In the genomic region with DNA sequence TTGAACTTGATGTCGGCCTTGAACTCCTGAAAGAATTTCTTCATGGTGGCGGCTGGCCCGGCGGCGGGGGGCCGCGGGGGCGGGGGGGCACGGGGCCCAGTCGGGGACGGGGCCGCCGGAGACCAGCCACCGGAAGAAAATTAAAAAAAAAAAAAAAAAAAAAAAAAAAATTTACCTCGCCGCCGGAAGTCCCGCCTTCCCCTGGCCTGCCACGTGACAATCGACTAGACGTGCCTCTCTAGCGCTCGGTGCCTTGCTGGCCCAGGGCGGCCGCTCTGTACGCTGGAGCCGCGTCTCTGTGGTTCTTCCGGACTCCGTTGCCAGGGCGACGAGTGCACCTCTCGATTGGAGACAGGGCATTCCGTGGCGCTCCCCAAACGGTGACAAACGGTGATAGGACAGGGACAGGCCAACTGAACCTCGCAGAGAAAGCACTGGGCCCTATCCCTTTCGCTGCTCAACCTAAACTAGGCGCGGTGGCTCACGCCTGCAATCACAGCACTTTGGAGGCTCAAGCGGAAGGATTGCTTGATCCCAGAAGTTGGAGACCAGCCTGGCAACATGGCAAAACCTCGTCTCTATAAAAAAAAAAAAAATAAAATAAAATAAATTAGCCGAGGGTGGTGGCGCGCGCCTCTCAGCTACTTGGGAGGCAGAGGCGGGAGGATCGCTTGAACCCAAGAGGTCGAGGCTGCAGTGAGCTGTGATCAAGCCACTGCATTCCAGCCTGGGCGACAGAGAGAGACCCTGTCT, we compare ENCODE assay signal across 8 cellular contexts. TPM values are rescaled to one million over a fixed set of nuclear protein-coding genes. Genes with fewer than 3 reads are reported as not detected.
DNase-seq lines count a peak whose midpoint lies in the region; ATAC-seq, FAIRE-seq and TF ChIP-seq lines count a peak whose summit lies in the region.

A gene with protein sequence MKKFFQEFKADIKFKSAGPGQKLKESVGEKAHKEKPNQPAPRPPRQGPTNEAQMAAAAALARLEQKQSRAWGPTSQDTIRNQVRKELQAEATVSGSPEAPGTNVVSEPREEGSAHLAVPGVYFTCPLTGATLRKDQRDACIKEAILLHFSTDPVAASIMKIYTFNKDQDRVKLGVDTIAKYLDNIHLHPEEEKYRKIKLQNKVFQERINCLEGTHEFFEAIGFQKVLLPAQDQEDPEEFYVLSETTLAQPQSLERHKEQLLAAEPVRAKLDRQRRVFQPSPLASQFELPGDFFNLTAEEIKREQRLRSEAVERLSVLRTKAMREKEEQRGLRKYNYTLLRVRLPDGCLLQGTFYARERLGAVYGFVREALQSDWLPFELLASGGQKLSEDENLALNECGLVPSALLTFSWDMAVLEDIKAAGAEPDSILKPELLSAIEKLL (minus strand): TSS at position 141 of the 753 bp plus-strand sequence. CDS start 97 bp downstream, at position 44.

- H3K4me3 ChIP-seq in A673 (ENCODE audit: low read depth, low read length, poor library complexity, severe bottlenecking), result peak within 1 kb of the TSS; percentile 77
- peak within 1 kb of the TSS; percentile 91 for H3K4me3 ChIP-seq in WI38 (ENCODE audit: low read depth, low read length)
- H3K4me3 ChIP-seq in bronchial epithelial cell (ENCODE audit: low read depth, low read length), result peak within 1 kb of the TSS; percentile 70
- H3K4me3 ChIP-seq in smooth muscle cell, result peak within 1 kb of the TSS; percentile 89

- H3K27ac ChIP-seq in A673 (ENCODE audit: low read depth, low read length, poor library complexity, severe bottlenecking), result peak within 1 kb of the TSS; percentile 89
- peak within 1 kb of the TSS; percentile 96 for H3K27ac ChIP-seq in smooth muscle cell (ENCODE audit: low read depth)

- H2AFZ ChIP-seq in smooth muscle cell (ENCODE audit: low read depth), result peak within 1 kb of the TSS; percentile 51

- peak within 1 kb of the TSS; percentile 96 for H3K4me2 ChIP-seq in smooth muscle cell

- H3K36me3 ChIP-seq in A673 (ENCODE audit: insufficient read depth, low read length, poor library complexity, severe bottlenecking) (peaks cover 6% of the 10 kb centered on the region), bronchial epithelial cell (ENCODE audit: control insufficient read depth, insufficient read depth, low read length) (peaks cover 15% of the 10 kb centered on the region), smooth muscle cell (ENCODE audit: low read depth) (no peaks in the 10 kb centered on the region)

- no TSS peak for BruUV-seq in A673 (replicated peaks; lab: Mats Ljungman, UMichigan)

- H3F3A ChIP-seq in smooth muscle cell (ENCODE audit: low read depth), result no peaks in the 10 kb centered on the region

- intact Hi-C loops in A673 (cut with micrococcal nuclease; ENCODE audit: unreplicated experiment), result no loop called here

- DNase-seq in A673 (ENCODE audit: low spot score) (peak; percentile 99), NCI-H2227 treated with DMSO at 0.1 percent for 48 hours (lab: John Stamatoyannopoulos, UW) (peak; percentile 90), bronchial epithelial cell (ENCODE audit: low read depth) (peak; percentile 87), iPS-NIHi7 (ENCODE audit: extremely low spot score) (peak; percentile 97), smooth muscle cell (lab: John Stamatoyannopoulos, UW; ENCODE audit: unreplicated experiment) (peak; percentile 89)

- peaks cover 25% of the 10 kb centered on the region for H3K79me2 ChIP-seq in smooth muscle cell (ENCODE audit: low read depth)

- CTCF ChIA-PET in A673 (lab: Charles Lee), result no interaction called here

- POLR2A ChIA-PET in A673 (lab: Charles Lee; ENCODE audit: low non-redundant PET), result no interaction called here

- TF ChIP-seq CTCF in A673 (conservative IDR thresholded peaks at IDR 0.05; ENCODE audit: low read depth, low read length) (no peak), WI38 (IDR thresholded peaks at IDR 0.05; ENCODE audit: low read depth, low read length) (no peak), bronchial epithelial cell (IDR thresholded peaks at IDR 0.05; ENCODE audit: insufficient read depth, low read length, severe bottlenecking) (no peak), smooth muscle cell (IDR thresholded peaks at IDR 0.05; ENCODE audit: borderline replicate concordance, insufficient read depth, poor library complexity, severe bottlenecking) (no peak)

- H3K27me3 ChIP-seq in A673 (replicated peaks; ENCODE audit: insufficient read depth, low read depth, low read length, poor library complexity) (no peaks in the 10 kb centered on the region), bronchial epithelial cell (ENCODE audit: control insufficient read depth, insufficient read depth, low read length) (no peaks in the 10 kb centered on the region), smooth muscle cell (ENCODE audit: low read depth) (no peaks in the 10 kb centered on the region)

- ATAC-seq in GM18873 (IDR thresholded peaks at IDR 0.05; ENCODE audit: low FRiP score, unreplicated experiment) (peak; percentile 82), HG03159 (IDR thresholded peaks at IDR 0.05; ENCODE audit: unreplicated experiment) (peak; percentile 83)

- WGBS in smooth muscle cell (ENCODE audit: low lambda C conversion rate), result 14% methylated on average over 52 of the region's 52 CpGs

- H3K9me3 ChIP-seq in A673 (ENCODE audit: low read depth, low read length, poor library complexity, severe bottlenecking) (no peaks in the 10 kb centered on the region), smooth muscle cell (replicated peaks; ENCODE audit: low read depth) (no peaks in the 10 kb centered on the region)

- H3K4me1 ChIP-seq in A673 (ENCODE audit: insufficient read depth, low read length, poor library complexity, severe bottlenecking), result peaks cover 13% of the 10 kb centered on the region
- peaks cover 24% of the 10 kb centered on the region for H3K4me1 ChIP-seq in smooth muscle cell (ENCODE audit: low read depth)

- H3K9ac ChIP-seq in smooth muscle cell (ENCODE audit: low read depth), result peak within 1 kb of the TSS; percentile 99

- FAIRE-seq in bronchial epithelial cell (lab: Jason Lieb, UNC), result no peak

- peaks cover 27% of the 10 kb centered on the region for H4K20me1 ChIP-seq in smooth muscle cell (ENCODE audit: low read depth)

RNA-seq across cellular contexts. Expression of the gene that starts here (rescaled TPM):
- total RNA-seq in A673 (2021), result 49.1 and 56.1 TPM in 2 replicates
- 116 and 119 TPM in 2 replicates for total RNA-seq in bronchial epithelial cell
- total RNA-seq in smooth muscle cell, result 49.4 and 50.7 TPM in 2 replicates
- 44.8 and 51.3 TPM in 2 replicates for polyA plus RNA-seq in smooth muscle cell

Comparison
In these comparisons a context has a peak if more than half of its experiments do, and no peak if none do; other contexts are left out.
1. Peak in every context shown above with its lines: DNase-seq, ATAC-seq, H3K4me3 ChIP-seq and H3K27ac ChIP-seq.